14 cellular contexts compared by ENCODE assay signal in the genomic region with DNA sequence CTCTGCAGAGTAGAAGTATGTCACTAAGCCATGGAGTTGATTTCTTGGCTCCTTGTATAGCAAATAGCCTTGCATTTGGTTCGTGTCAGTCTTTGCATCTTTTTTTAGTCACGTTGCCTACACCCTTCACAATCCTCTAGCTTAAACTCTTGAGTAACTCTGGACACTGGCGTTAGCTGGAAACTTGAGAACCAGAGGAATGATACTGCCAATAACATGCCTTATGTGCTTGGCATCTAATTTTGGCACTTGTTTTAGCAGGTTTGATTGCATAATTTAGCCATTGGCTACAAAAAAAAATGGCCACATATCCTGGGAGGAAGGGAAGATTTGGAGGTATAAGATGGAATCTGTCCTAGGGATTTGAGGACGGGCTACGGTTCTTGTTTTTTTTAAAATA.
DNase-seq lines count a peak whose midpoint lies in the region; ATAC-seq and TF ChIP-seq lines count a peak whose summit lies in the region.
"Had no signal": no experiment of that assay in that cellular context is flagged by ENCODE, and none has a peak within 500 bp of the region (broad histone marks: within the 10 kb centered on the region; RNA-seq: fewer than 3 reads in every experiment).

No MANE protein-coding gene starts in this region.

- H3K27me3 ChIP-seq in esophagus muscularis mucosa, result no peaks in the 10 kb centered on the region
- no peaks in the 10 kb centered on the region for H3K27me3 ChIP-seq in dorsolateral prefrontal cortex
- H3K27me3 ChIP-seq: BLaER1, neural progenitor cell had no signal

- ATAC-seq in omental fat pad (ENCODE audit: low FRiP score) (peak; percentile 70), HG02763 (IDR thresholded peaks at IDR 0.05; ENCODE audit: unreplicated experiment) (no peak), HG03045 (IDR thresholded peaks at IDR 0.05; ENCODE audit: unreplicated experiment) (no peak)

- no peaks in the 10 kb centered on the region for H3K9me3 ChIP-seq in esophagus muscularis mucosa

- H3K4me3 ChIP-seq in esophagus muscularis mucosa (no peak overlapping the region), dorsolateral prefrontal cortex (no peak overlapping the region)
- H3K4me3 ChIP-seq: BLaER1, neural progenitor cell had no signal

- no peak for TF ChIP-seq POLR2A in esophagus muscularis mucosa (IDR thresholded peaks at IDR 0.05; ENCODE audit: low read depth)

- peaks cover 22 to 80% (median 75%) of the 10 kb centered on the region in 4 donors for H3K4me1 ChIP-seq in esophagus muscularis mucosa

- TF ChIP-seq CTCF in esophagus muscularis mucosa (IDR thresholded peaks at IDR 0.05) (no peak), omental fat pad (IDR thresholded peaks at IDR 0.05) (no peak), dorsolateral prefrontal cortex (IDR thresholded peaks at IDR 0.05 in 54 of 56, conservative IDR thresholded peaks at IDR 0.05 in 2 of 56; ENCODE audit: low read depth in 1 of 56, partially characterized antibody in 56 of 56) (no peak)

- no peak for TF ChIP-seq EP300 in esophagus muscularis mucosa (IDR thresholded peaks at IDR 0.05)

- H3K27ac ChIP-seq in esophagus muscularis mucosa (replicated peaks in 1 of 4) (peak overlapping the region; percentile 58 to 94 (median 92)), dorsolateral prefrontal cortex (peak overlapping the region in 21 of 59 donors; percentile 1 to 61 (median 41))
- H3K27ac ChIP-seq: BLaER1, neural progenitor cell had no signal

- H3K36me3 ChIP-seq in esophagus muscularis mucosa, result no peaks in the 10 kb centered on the region
- H3K36me3 ChIP-seq: neural progenitor cell had no signal

- WGBS in esophagus muscularis mucosa, result 56% methylated on average over 5 of the region's 5 CpGs

- DNase-seq in EH (ENCODE audit: low read depth) (peak; percentile 40), NCI-H226 (peak; percentile 74), esophagus muscularis mucosa (ENCODE audit: extremely low spot score) (no peak), omental fat pad (ENCODE audit: low spot score) (no peak), AG08396 (ENCODE audit: low spot score) (no peak), dorsolateral prefrontal cortex (no peak)
- DNase-seq: activated CD4-positive, alpha-beta T cell treated with anti-CD3 and anti-CD28 coated beads for 48 hours; cerebellar nuclear complex; kidney glomerular epithelial cell; NCI-H526 treated with DMSO at 0.1 percent for 48 hours had no signal

- intact Hi-C loops in esophagus muscularis mucosa (cut with DNase I), result no loop called here
- intact Hi-C loops in dorsolateral prefrontal cortex (cut with DNase I), result no loop called here

Comparison
In these comparisons a context has a peak if more than half of its experiments do, and no peak if none do; other contexts are left out.
1. DNase-seq: peak in EH (single experiment) and NCI-H226 (single experiment); none in esophagus muscularis mucosa (single experiment), omental fat pad (single experiment), AG08396 (single experiment) and dorsolateral prefrontal cortex (0 of 10).